ENCODE assay signal across 20 cellular contexts in genomic region chr11:70436501-70436860, GRCh38.
"Had no signal": no experiment of that assay in that cellular context is flagged by ENCODE, and none has a peak within 500 bp of the region (broad histone marks: within the 10 kb centered on the region; RNA-seq: fewer than 3 reads in every experiment).

No MANE protein-coding gene starts in this region.

- FAIRE-seq: endometrium had no signal

- H3K27ac Mint-ChIP-seq: memory B cell; nephron; stimulated activated effector memory CD8-positive, alpha-beta T cell treated with anti-CD3 and anti-CD28 coated beads, Interleukin-12 subunit alpha, Interleukin-12 subunit beta, amount 100 ng/mL, for 72 hours; stimulated activated naive CD8-positive, alpha-beta T cell treated with anti-CD3 and anti-CD28 coated beads, Interleukin-15, amount 100 ng/mL, for 72 hours had no signal

- H3K4me2 ChIP-seq: smooth muscle cell had no signal

- H3K27ac ChIP-seq: epithelial cell of prostate, esophagus muscularis mucosa, gastroesophageal sphincter, left lung, lower lobe of right lung, testis had no signal

- H3K4me3 Mint-ChIP-seq: memory B cell; nephron; stimulated activated effector memory CD8-positive, alpha-beta T cell treated with anti-CD3 and anti-CD28 coated beads, Interleukin-12 subunit alpha, Interleukin-12 subunit beta, amount 100 ng/mL, for 72 hours; stimulated activated naive CD8-positive, alpha-beta T cell treated with anti-CD3 and anti-CD28 coated beads, Interleukin-15, amount 100 ng/mL, for 72 hours had no signal

- DNase-seq: effector memory CD4-positive, alpha-beta T cell; glutamatergic neuron; islet precursor cell; lower lobe of right lung; midbrain; right cardiac atrium; stimulated activated CD4-positive, alpha-beta T cell treated with anti-CD3 and anti-CD28 coated beads, Interleukin-2, amount 100 ng/mL, for 48 hours; stimulated activated CD8-positive, alpha-beta memory T cell treated with anti-CD3 and anti-CD28 coated beads, Interleukin-4, amount 100 ng/mL, for 48 hours; stimulated activated naive CD8-positive, alpha-beta T cell treated with anti-CD3 and anti-CD28 coated beads, Interleukin-15, amount 100 ng/mL, for 72 hours; testis had no signal

- H3K9me3 Mint-ChIP-seq: nephron; stimulated activated effector memory CD8-positive, alpha-beta T cell treated with anti-CD3 and anti-CD28 coated beads, Interleukin-12 subunit alpha, Interleukin-12 subunit beta, amount 100 ng/mL, for 72 hours; stimulated activated naive CD8-positive, alpha-beta T cell treated with anti-CD3 and anti-CD28 coated beads, Interleukin-15, amount 100 ng/mL, for 72 hours had no signal

- ATAC-seq: gastroesophageal sphincter; left lung; lower lobe of right lung; stimulated activated effector memory CD8-positive, alpha-beta T cell treated with anti-CD3 and anti-CD28 coated beads, Interleukin-12 subunit alpha, Interleukin-12 subunit beta, amount 100 ng/mL, for 72 hours; stimulated activated naive CD8-positive, alpha-beta T cell treated with anti-CD3 and anti-CD28 coated beads, Interleukin-15, amount 100 ng/mL, for 72 hours had no signal

- H3K27me3 ChIP-seq: esophagus muscularis mucosa, gastroesophageal sphincter, testis, tibial nerve had no signal

- H3K4me1 ChIP-seq: esophagus muscularis mucosa, gastroesophageal sphincter, left lung, lower lobe of right lung, testis had no signal

- H3K9me3 ChIP-seq: esophagus muscularis mucosa, gastroesophageal sphincter, left lung, lower lobe of right lung, testis, tibial nerve had no signal

- H3K4me3 ChIP-seq: esophagus muscularis mucosa, gastroesophageal sphincter, left lung, lower lobe of right lung, smooth muscle cell, testis, tibial nerve had no signal

- H3K4me1 Mint-ChIP-seq: nephron; stimulated activated effector memory CD8-positive, alpha-beta T cell treated with anti-CD3 and anti-CD28 coated beads, Interleukin-12 subunit alpha, Interleukin-12 subunit beta, amount 100 ng/mL, for 72 hours; stimulated activated naive CD8-positive, alpha-beta T cell treated with anti-CD3 and anti-CD28 coated beads, Interleukin-15, amount 100 ng/mL, for 72 hours had no signal
